8 cellular contexts compared by ENCODE assay signal in genomic region chr4:127604949-127605709, GRCh38. TPM values are rescaled to one million over a fixed set of nuclear protein-coding genes. Genes with fewer than 3 reads are reported as not detected.
DNase-seq lines count a peak whose midpoint lies in the region; ATAC-seq and TF ChIP-seq lines count a peak whose summit lies in the region.

No MANE protein-coding gene starts in this region.

- H3K9me3 ChIP-seq in endodermal cell (ENCODE audit: control insufficient read depth, low read length) = no peaks in the 10 kb centered on the region

- H3K27me3 ChIP-seq in endodermal cell (ENCODE audit: control insufficient read depth, insufficient read depth, low read length, poor library complexity, severe bottlenecking) = no peaks in the 10 kb centered on the region

- H3K27ac Mint-ChIP-seq in endodermal cell (peak overlapping the region; percentile 76), neural crest cell (ENCODE audit: unreplicated experiment) (peak overlapping the region; percentile 91)

- H3K9me3 Mint-ChIP-seq in endodermal cell (no peaks in the 10 kb centered on the region), neural crest cell (no peaks in the 10 kb centered on the region)

- TF ChIP-seq CTCF in endodermal cell (conservative IDR thresholded peaks at IDR 0.05) = peak; percentile 73
- peak; percentile 75 for TF ChIP-seq CTCF in neural crest cell (conservative IDR thresholded peaks at IDR 0.05)

- no peak overlapping the region for H3K9ac ChIP-seq in endodermal cell (ENCODE audit: extremely low read depth, low read length, poor library complexity, severe bottlenecking)

- H3K36me3 ChIP-seq in endodermal cell (ENCODE audit: control insufficient read depth, insufficient read depth, low read length) = no peaks in the 10 kb centered on the region

- DNase-seq in NCI-H446 (lab: John Stamatoyannopoulos, UW) = peak; percentile 24 to 43
- DNase-seq in NCI-H446 treated with DMSO at 0.1 percent for 48 hours (lab: John Stamatoyannopoulos, UW) = no peak
- DNase-seq in NOMO-1 treated with DMSO at 0.1 percent for 48 hours (lab: John Stamatoyannopoulos, UW; ENCODE audit: unreplicated experiment) = peak; percentile 73
- DNase-seq in endodermal cell = peak; percentile 91
- no peak for DNase-seq in neural crest cell (ENCODE audit: low read depth, low spot score)

- no peaks in the 10 kb centered on the region for H3K27me3 Mint-ChIP-seq in endodermal cell (ENCODE audit: insufficient read depth)
- H3K27me3 Mint-ChIP-seq in neural crest cell (ENCODE audit: low read depth) = peaks cover 4% of the 10 kb centered on the region

- H3K4me3 Mint-ChIP-seq in endodermal cell (no peak overlapping the region), neural crest cell (peak overlapping the region; percentile 53)

- H3K4me3 ChIP-seq in endodermal cell (ENCODE audit: low read length) = peak overlapping the region; percentile 13

- peaks cover 16% of the 10 kb centered on the region for H3K4me1 Mint-ChIP-seq in endodermal cell
- peaks cover 9% of the 10 kb centered on the region for H3K4me1 Mint-ChIP-seq in neural crest cell

- no peaks in the 10 kb centered on the region for H3K36me3 Mint-ChIP-seq in endodermal cell (ENCODE audit: low read depth)
- no peaks in the 10 kb centered on the region for H3K36me3 Mint-ChIP-seq in neural crest cell (ENCODE audit: low read depth)

- H3K4me1 ChIP-seq in endodermal cell (ENCODE audit: control insufficient read depth, insufficient read depth, low read length) = no peaks in the 10 kb centered on the region

- H3K27ac ChIP-seq in endodermal cell (ENCODE audit: low read depth, low read length) = no peak overlapping the region

- ATAC-seq in HG03095 (IDR thresholded peaks at IDR 0.05; ENCODE audit: unreplicated experiment) (no peak), HG03196 (IDR thresholded peaks at IDR 0.05; ENCODE audit: unreplicated experiment) (no peak)
- ATAC-seq in activated CD4-positive, CD25-positive, alpha-beta regulatory T cell treated with anti-CD3 and anti-CD28 coated beads, Interleukin-2, amount 50 U/mL, for 24 hours = no peak

- whole genome bisulfite sequencing in endodermal cell (ENCODE audit: insufficient coverage in 1 of 2, insufficient read length in 1 of 2), 2 experiments = 7 to 10% methylated on average over 3 to 5 of the region's 6 CpGs

RNA-seq across cellular contexts. Expression of gene INTU, which starts 27.6 kb away (rescaled TPM):
- 10 to 100 TPM; 20.5 to 31.3 TPM for total RNA-seq in endodermal cell
- 28.0 TPM for polyA plus RNA-seq in endodermal cell (2013, experiment 1 of 2)
- polyA plus RNA-seq in endodermal cell (2013, experiment 2 of 2) = 18.4 TPM
- total RNA-seq in neural crest cell = 18.5 and 19.4 TPM in 2 replicates

Comparison
In these comparisons a context has a peak if more than half of its experiments do, and no peak if none do; other contexts are left out.
1. DNase-seq: peak in NCI-H446 (2 of 2), NOMO-1 treated with DMSO at 0.1 percent for 48 hours (single experiment) and endodermal cell (single experiment); none in NCI-H446 treated with DMSO at 0.1 percent for 48 hours (single experiment) and neural crest cell (single experiment).